Comparison of ENCODE assay signal across 1 cellular context in genomic region chr6:52663120-52663934, GRCh38.
TF ChIP-seq lines count a peak whose summit lies in the region.

No MANE protein-coding gene starts in this region.

TF ChIP-seq in HepG2, 621 proteins besides CTCF, POLR2A, EP300 and RAD21 (continued from another document and continues in another):
- TF ChIP-seq ZNF318 (CRISPR knock-in tag; IDR thresholded peaks at IDR 0.05) (no peak), ZNF33B (CRISPR knock-in tag; IDR thresholded peaks at IDR 0.05) (peak; percentile 8; the same call in 1 of the 2 replicates), KLF16 (CRISPR knock-in tag; IDR thresholded peaks at IDR 0.05) (peak in 1 of 2 experiments; percentile 8; a peak in 1 of 4 replicates), YEATS2 (CRISPR knock-in tag; IDR thresholded peaks at IDR 0.05; ENCODE audit: borderline replicate concordance) (0 out of 2 replicates have a peak, but pooled peaks have one; percentile 10), ZNF770 (CRISPR knock-in tag; IDR thresholded peaks at IDR 0.05) (peak; percentile 13; the same call in 1 of the 2 replicates), ISL2 (CRISPR knock-in tag; IDR thresholded peaks at IDR 0.05) (peak; percentile 50; the same call in 1 of the 2 replicates), CEBPG (CRISPR knock-in tag; IDR thresholded peaks at IDR 0.05) (0 out of 2 replicates have a peak, but pooled peaks have one; percentile 1), ELF3 (CRISPR knock-in tag; IDR thresholded peaks at IDR 0.05) (0 out of 2 replicates have a peak, but pooled peaks have one; percentile 7), ZFP90 (CRISPR knock-in tag; IDR thresholded peaks at IDR 0.05; ENCODE audit: borderline replicate concordance) (0 out of 2 replicates have a peak, but pooled peaks have one; percentile 64), CBFB (CRISPR knock-in tag; IDR thresholded peaks at IDR 0.05) (no peak), SNAPC4 (CRISPR knock-in tag; IDR thresholded peaks at IDR 0.05) (no peak), HNF4G (IDR thresholded peaks at IDR 0.05; ENCODE audit: borderline replicate concordance, low read depth, low read length) (no peak), HNF4G (CRISPR knock-in tag; IDR thresholded peaks at IDR 0.05; ENCODE audit: borderline replicate concordance, low read depth) (peak; percentile 5; the same call in 1 of the 2 replicates), ZNF800 (CRISPR knock-in tag; IDR thresholded peaks at IDR 0.05) (no peak), KIAA2018 (CRISPR knock-in tag; IDR thresholded peaks at IDR 0.05; ENCODE audit: borderline replicate concordance) (no peak), NFYB (CRISPR knock-in tag; IDR thresholded peaks at IDR 0.05) (no peak), STAG1 (CRISPR knock-in tag; IDR thresholded peaks at IDR 0.05) (peak; percentile 98), CENPT (CRISPR knock-in tag; IDR thresholded peaks at IDR 0.05; ENCODE audit: low read depth) (no peak), HMG20A (CRISPR knock-in tag; IDR thresholded peaks at IDR 0.05; ENCODE audit: borderline replicate concordance) (no peak), KLF9 (CRISPR knock-in tag; IDR thresholded peaks at IDR 0.05; ENCODE audit: low read depth) (0 out of 2 replicates have a peak, but pooled peaks have one; percentile 24), ZNF264 (CRISPR knock-in tag; IDR thresholded peaks at IDR 0.05) (0 out of 2 replicates have a peak, but pooled peaks have one; percentile 59), ZSCAN12 (CRISPR knock-in tag; IDR thresholded peaks at IDR 0.05) (0 out of 2 replicates have a peak, but pooled peaks have one; percentile 19), ZNF557 (CRISPR knock-in tag; IDR thresholded peaks at IDR 0.05) (peak; percentile 51; the same call in 1 of the 2 replicates), ZBTB8A (CRISPR knock-in tag; IDR thresholded peaks at IDR 0.05; ENCODE audit: borderline replicate concordance, low read depth) (0 out of 2 replicates have a peak, but pooled peaks have one; percentile 15), SOX5 (CRISPR knock-in tag; IDR thresholded peaks at IDR 0.05; ENCODE audit: borderline replicate concordance) (no peak), GATAD2A (CRISPR knock-in tag; IDR thresholded peaks at IDR 0.05) (peak; percentile 29; the same call in 1 of the 2 replicates)
